11 cellular contexts compared by ENCODE assay signal in the genomic region with DNA sequence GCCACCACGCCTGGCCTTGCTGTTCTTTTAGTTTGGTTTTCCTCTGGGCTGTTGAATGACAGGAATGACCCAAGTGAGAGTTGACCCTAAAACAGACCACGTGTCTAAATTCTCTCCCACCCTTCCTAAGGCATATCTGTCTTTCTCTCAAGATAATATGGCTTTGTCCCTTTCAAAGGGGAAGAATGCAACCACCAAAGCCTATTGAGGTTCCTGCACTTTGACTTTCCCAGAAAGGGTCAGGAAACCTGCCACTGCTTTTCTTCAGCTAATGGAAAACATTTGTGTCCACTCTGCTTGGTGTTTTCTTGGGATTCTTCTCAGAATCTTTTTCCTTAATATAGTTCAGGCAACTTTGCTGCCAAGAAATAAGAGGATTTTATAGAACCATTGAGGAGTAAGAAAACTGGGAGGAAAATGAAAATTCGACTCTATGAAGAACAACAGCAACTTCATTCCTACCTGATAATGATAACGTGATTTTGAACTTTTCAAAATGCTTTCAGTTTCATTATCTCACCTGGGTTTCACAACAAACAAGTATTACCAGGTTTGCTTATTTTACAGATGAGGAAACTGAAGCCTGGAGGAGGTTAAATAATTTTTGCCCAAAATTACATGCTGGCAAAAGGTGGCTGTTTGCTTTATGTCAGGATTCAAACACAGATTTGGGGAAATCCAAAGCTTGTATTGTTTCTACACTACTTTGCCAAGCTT. TPM values are rescaled to one million over a fixed set of nuclear protein-coding genes. Genes with fewer than 3 reads are reported as not detected.
DNase-seq lines count a peak whose midpoint lies in the region; ATAC-seq, FAIRE-seq and TF ChIP-seq lines count a peak whose summit lies in the region.
"Had no signal": no experiment of that assay in that cellular context is flagged by ENCODE, and none has a peak within 500 bp of the region (broad histone marks: within the 10 kb centered on the region; RNA-seq: fewer than 3 reads in every experiment).

No MANE protein-coding gene starts in this region.

- no peak overlapping the region for H2BK5ac ChIP-seq in IMR-90 (ENCODE audit: low read depth, low read length, poor library complexity, severe bottlenecking)

- peaks cover 77% of the 10 kb centered on the region for H3K79me2 ChIP-seq in astrocyte (ENCODE audit: insufficient read depth, low read length)

- H3K36me3 ChIP-seq in IMR-90 (ENCODE audit: control insufficient read depth, insufficient read depth, low read length), result peaks cover 31% of the 10 kb centered on the region
- no peaks in the 10 kb centered on the region for H3K36me3 ChIP-seq in astrocyte (ENCODE audit: insufficient read depth, low read length)
- H3K36me3 ChIP-seq in liver (ENCODE audit: control insufficient read depth in 4 of 4, insufficient read depth in 3 of 4, low read depth in 1 of 4, low read length in 3 of 4), result no peaks in the 10 kb centered on the region
- H3K36me3 ChIP-seq in subcutaneous abdominal adipose tissue (ENCODE audit: control insufficient read depth in 5 of 5, insufficient read depth in 5 of 5, low read length in 5 of 5), result no peaks in the 10 kb centered on the region
- H3K36me3 ChIP-seq: BLaER1 had no signal

- H4K91ac ChIP-seq in IMR-90 (ENCODE audit: insufficient read depth, low read depth, low read length), result peak overlapping the region; percentile 45; the same call in 1 of the 2 replicates

- dilution Hi-C loops in IMR-90 (cut with HindIII; ENCODE audit: low sequenced_read_pairs, unreplicated experiment), result no loop called here

- no peaks in the 10 kb centered on the region for H3K36me3 Mint-ChIP-seq in astrocyte (ENCODE audit: low read depth, unreplicated experiment)

- no peak overlapping the region for H2BK20ac ChIP-seq in IMR-90 (ENCODE audit: low read depth, low read length)

- no peak for DNase-seq in IMR-90
- no peak for DNase-seq in astrocyte (ENCODE audit: low read depth)
- DNase-seq in NCI-H2171 treated with DMSO at 0.1 percent for 48 hours (lab: John Stamatoyannopoulos, UW), result no peak
- DNase-seq in midbrain (lab: John Stamatoyannopoulos, UW), result no peak
- no peak for DNase-seq in COR-L47 (lab: John Stamatoyannopoulos, UW)
- DNase-seq in hippocampal formation (lab: John Stamatoyannopoulos, UW), result no peak
- DNase-seq: activated CD4-positive, alpha-beta memory T cell treated with anti-CD3 and anti-CD28 coated beads, Interleukin-2, amount 10 ng/mL, durations not matched to agents 7 days and 5 days; NCI-H1092 treated with DMSO at 0.1 percent for 48 hours had no signal

- CTCF ChIA-PET in IMR-90 (lab: Yijun Ruan, JAX), result interaction anchor here (0.7 kb wide), 1 partner anchor 357 kb away, joined by 3 read pairs; no protein-coding TSS in a partner anchor

- H3K4me1 Mint-ChIP-seq in astrocyte (ENCODE audit: low read depth, unreplicated experiment), result no peaks in the 10 kb centered on the region
- H3K4me1 Mint-ChIP-seq: activated CD4-positive, alpha-beta memory T cell treated with anti-CD3 and anti-CD28 coated beads, Interleukin-2, amount 10 ng/mL, durations not matched to agents 7 days and 5 days had no signal

- no peak overlapping the region for H3K56ac ChIP-seq in IMR-90 (ENCODE audit: extremely low read depth, insufficient read depth, low read length)

- no peak overlapping the region for H3K4me3 Mint-ChIP-seq in astrocyte (ENCODE audit: unreplicated experiment)
- H3K4me3 Mint-ChIP-seq: activated CD4-positive, alpha-beta memory T cell treated with anti-CD3 and anti-CD28 coated beads, Interleukin-2, amount 10 ng/mL, durations not matched to agents 7 days and 5 days had no signal

- H4K5ac ChIP-seq in IMR-90 (ENCODE audit: low read depth, low read length), result no peak overlapping the region

- POLR2A ChIA-PET in IMR-90 (lab: Charles Lee; ENCODE audit: unreplicated experiment), result no interaction called here

- H3K4me2 ChIP-seq in IMR-90 (ENCODE audit: low read depth, low read length), result peak overlapping the region; percentile 53
- peak overlapping the region; percentile 47 for H3K4me2 ChIP-seq in astrocyte (ENCODE audit: low read length)
- H3K4me2 ChIP-seq: BLaER1 had no signal

- peaks cover 4% of the 10 kb centered on the region for H3K27me3 Mint-ChIP-seq in astrocyte (ENCODE audit: low read depth, unreplicated experiment)

- ATAC-seq in IMR-90 (ENCODE audit: low read depth), result no peak

- H3K14ac ChIP-seq in IMR-90 (replicated peaks; ENCODE audit: low read depth, low read length), result no peak overlapping the region

- TF ChIP-seq POLR2A in IMR-90 (IDR thresholded peaks at IDR 0.05; ENCODE audit: low read depth, low read length), result no peak

- no peak overlapping the region for H3K27ac Mint-ChIP-seq in astrocyte (ENCODE audit: unreplicated experiment)
- H3K27ac Mint-ChIP-seq: activated CD4-positive, alpha-beta memory T cell treated with anti-CD3 and anti-CD28 coated beads, Interleukin-2, amount 10 ng/mL, durations not matched to agents 7 days and 5 days had no signal

- TF ChIP-seq RAD21 in IMR-90 (IDR thresholded peaks at IDR 0.05; ENCODE audit: low read length) (no peak), liver (IDR thresholded peaks at IDR 0.05) (no peak)

- WGBS in IMR-90 (ENCODE audit: extremely low coverage in 2 of 2, insufficient read length in 1 of 2), 2 experiments, result no CpG with 5 or more reads among the region's 4 CpGs
- WGBS in liver, result 40% methylated on average over 4 of the region's 4 CpGs

- H3K79me1 ChIP-seq in IMR-90 (ENCODE audit: low read depth in 1 of 2, low read length in 2 of 2), result peaks cover 22 to 72% of the 10 kb centered on the region in 2 experiments

- peaks cover 5% of the 10 kb centered on the region for H3K9me1 ChIP-seq in IMR-90 (ENCODE audit: insufficient read depth, low read length)

- H2BK15ac ChIP-seq in IMR-90 (ENCODE audit: low read depth, low read length), result no peak overlapping the region

- H3K4me3 ChIP-seq in IMR-90 (ENCODE audit: insufficient read depth, low read depth, low read length) (no peak overlapping the region), astrocyte (ENCODE audit: insufficient read depth, low read depth, low read length) (no peak overlapping the region), liver (ENCODE audit: low read depth in 1 of 3, low read length in 3 of 3) (peak overlapping the region in 2 of 3 donors; percentile 7 to 18), subcutaneous abdominal adipose tissue (ENCODE audit: low read depth in 1 of 5, low read length in 5 of 5) (peak overlapping the region in 1 of 5 donors; percentile 97)
- H3K4me3 ChIP-seq: BLaER1 had no signal

- no peak overlapping the region for H4K8ac ChIP-seq in IMR-90 (ENCODE audit: low read depth in 2 of 2, low read length in 2 of 2)

- TF ChIP-seq CTCF in IMR-90 (conservative IDR thresholded peaks at IDR 0.05; ENCODE audit: low read depth, low read length) (no peak), astrocyte (IDR thresholded peaks at IDR 0.05; ENCODE audit: insufficient read depth, low read depth, low read length) (no peak), liver (IDR thresholded peaks at IDR 0.05; ENCODE audit: low read depth, low read length, missing input control) (no peak)

- no peak overlapping the region for H2AK5ac ChIP-seq in IMR-90 (ENCODE audit: low read depth, low read length)

- FAIRE-seq in astrocyte (lab: Jason Lieb, UNC), result no peak

- no peaks in the 10 kb centered on the region for H3K9me3 Mint-ChIP-seq in astrocyte (ENCODE audit: unreplicated experiment)
- H3K9me3 Mint-ChIP-seq: activated CD4-positive, alpha-beta memory T cell treated with anti-CD3 and anti-CD28 coated beads, Interleukin-2, amount 10 ng/mL, durations not matched to agents 7 days and 5 days had no signal

- no peak overlapping the region for H3K27ac ChIP-seq in IMR-90 (ENCODE audit: insufficient read depth, low read length)
- no peak overlapping the region for H3K27ac ChIP-seq in astrocyte (ENCODE audit: low read depth, low read length)
- H3K27ac ChIP-seq in liver (ENCODE audit: low read depth in 1 of 2, low read length in 2 of 2), result peak overlapping the region; percentile 99
- H3K27ac ChIP-seq in subcutaneous abdominal adipose tissue (ENCODE audit: low read depth, low read length), result peak overlapping the region; percentile 51
- H3K27ac ChIP-seq: BLaER1 had no signal

- no peak overlapping the region for H2AK9ac ChIP-seq in IMR-90 (replicated peaks; ENCODE audit: low read depth, low read length, poor library complexity)

- peaks cover 95% of the 10 kb centered on the region for H4K20me1 ChIP-seq in IMR-90 (ENCODE audit: insufficient read depth, low read length)
- peaks cover 41% of the 10 kb centered on the region for H4K20me1 ChIP-seq in astrocyte (ENCODE audit: insufficient read depth, low read length)
- H4K20me1 ChIP-seq: BLaER1 had no signal

- no TSS peak for BruUV-seq in IMR-90 (replicated peaks; lab: Mats Ljungman, UMichigan)

- intact Hi-C loops in IMR-90 (cut with micrococcal nuclease), result loop anchor here (10.0 kb wide), 2 partner anchors 248 to 718 kb away; no protein-coding TSS in a partner anchor

- no peak overlapping the region for H2BK120ac ChIP-seq in IMR-90 (ENCODE audit: low read depth, low read length)

- no peak overlapping the region for H3K18ac ChIP-seq in IMR-90 (ENCODE audit: low read depth, low read length)

- H3K9ac ChIP-seq in IMR-90 (ENCODE audit: low read depth, low read length) (no peak overlapping the region), astrocyte (ENCODE audit: low read length) (no peak overlapping the region), liver (ENCODE audit: low read depth in 1 of 2, low read length in 2 of 2) (peak overlapping the region in 1 of 2 donors; percentile 33), subcutaneous abdominal adipose tissue (ENCODE audit: low read length in 5 of 5) (no peak overlapping the region)
- H3K9ac ChIP-seq: BLaER1 had no signal

- H2AFZ ChIP-seq in IMR-90 (replicated peaks; ENCODE audit: low read length, poor library complexity) (no peak overlapping the region), astrocyte (ENCODE audit: low read depth, low read length) (no peak overlapping the region)

- peaks cover 21% of the 10 kb centered on the region for H3K4me1 ChIP-seq in IMR-90 (ENCODE audit: control insufficient read depth, insufficient read depth, low read length)
- H3K4me1 ChIP-seq in astrocyte (ENCODE audit: insufficient read depth, low read length), result peaks cover 9% of the 10 kb centered on the region
- peaks cover 8 to 64% (median 55%) of the 10 kb centered on the region in 4 donors for H3K4me1 ChIP-seq in liver (ENCODE audit: control insufficient read depth in 4 of 4, insufficient read depth in 4 of 4, low read length in 3 of 4)
- H3K4me1 ChIP-seq in subcutaneous abdominal adipose tissue (ENCODE audit: control insufficient read depth in 5 of 5, insufficient read depth in 5 of 5, low read length in 5 of 5), result peaks cover 10 to 73% (median 67%) of the 10 kb centered on the region in 5 donors

- H3K9me3 ChIP-seq in IMR-90 (ENCODE audit: control insufficient read depth, insufficient read depth, low read length) (no peaks in the 10 kb centered on the region), astrocyte (ENCODE audit: insufficient read depth, low read depth, low read length) (no peaks in the 10 kb centered on the region), liver (ENCODE audit: control insufficient read depth in 4 of 4, low read length in 3 of 4) (no peaks in the 10 kb centered on the region), subcutaneous abdominal adipose tissue (ENCODE audit: control insufficient read depth in 5 of 5, low read length in 5 of 5) (no peaks in the 10 kb centered on the region)
- H3K9me3 ChIP-seq: BLaER1 had no signal

- in situ Hi-C loops in IMR-90 (cut with MboI; ENCODE audit: low sequenced_read_pairs), result loop anchor here (10.0 kb wide), 1 partner anchor 838 kb away; no protein-coding TSS in a partner anchor

- no peaks in the 10 kb centered on the region for H3K27me3 ChIP-seq in IMR-90 (ENCODE audit: control insufficient read depth, insufficient read depth, low read length)
- H3K27me3 ChIP-seq in astrocyte (ENCODE audit: insufficient read depth, low read length), result no peaks in the 10 kb centered on the region
- no peaks in the 10 kb centered on the region for H3K27me3 ChIP-seq in liver (ENCODE audit: control insufficient read depth in 4 of 4, insufficient read depth in 4 of 4, low read length in 3 of 4)
- H3K27me3 ChIP-seq in subcutaneous abdominal adipose tissue (ENCODE audit: control insufficient read depth in 5 of 5, insufficient read depth in 4 of 5, low read length in 5 of 5), result no peaks in the 10 kb centered on the region
- H3K27me3 ChIP-seq: BLaER1 had no signal

- H3K4ac ChIP-seq in IMR-90 (ENCODE audit: low read depth, low read length), result no peak overlapping the region

- no peak overlapping the region for H3K23ac ChIP-seq in IMR-90 (ENCODE audit: low read depth, low read length)

RNA-seq across cellular contexts. Expression of a gene that starts 6.9 kb away (rescaled TPM):
- total RNA-seq in IMR-90 (2012; rRNA removed), result 46.4 and 56.6 TPM in 2 replicates
- polyA plus RNA-seq in IMR-90 (2012; rRNA removed), result 49.9 and 52.1 TPM in 2 replicates
- 32.9 and 56.4 TPM in 2 replicates for polyA plus RNA-seq in IMR-90 (2012; cell fraction: cytosol; rRNA removed)
- 37.9 and 66.1 TPM in 2 replicates for polyA plus RNA-seq in IMR-90 (2012; cell fraction: nucleus; rRNA removed; ENCODE audit: low replicate concordance)
- 1.2 and 2.2 TPM in 2 replicates for total RNA-seq in astrocyte
- 10 to 100 TPM; 63.9 to 91.2 TPM for total RNA-seq in liver
- 10 to 100 TPM; 46.1 to 71.3 TPM for polyA plus RNA-seq in liver
- total RNA-seq: activated CD4-positive, alpha-beta memory T cell treated with anti-CD3 and anti-CD28 coated beads, Interleukin-2, amount 10 ng/mL, durations not matched to agents 7 days and 5 days had no signal

Comparison
In these comparisons a context has a peak if more than half of its experiments do, and no peak if none do; other contexts are left out.
1. H3K27ac ChIP-seq: peak in liver (2 of 2) and subcutaneous abdominal adipose tissue (single experiment); none in IMR-90 (single experiment) and astrocyte (single experiment).
2. H3K4me3 ChIP-seq: peak in liver (2 of 3); none in IMR-90 (single experiment) and astrocyte (single experiment).
3. RNA of a gene that starts 6.9 kb away (total RNA-seq): 63.9 to 91.2 TPM in liver and 46.4 to 56.6 TPM in IMR-90; 1.2 to 2.2 TPM in astrocyte; every median in the first group is over 10 times any median in the second.